In genomic region chr17:28449861-28450260, GRCh38 we compare ENCODE assay signal across 33 cellular contexts. TPM values are rescaled to one million over a fixed set of nuclear protein-coding genes. Genes with fewer than 3 reads are reported as not detected.
"Had no signal": no experiment of that assay in that cellular context is flagged by ENCODE, and none has a peak within 500 bp of the region (broad histone marks: within the 10 kb centered on the region; RNA-seq: fewer than 3 reads in every experiment).

No MANE protein-coding gene starts in this region.

- DNase-seq: naive thymus-derived CD4-positive, alpha-beta T cell; natural killer cell; occipital lobe; ovary; posterior cingulate gyrus; psoas muscle; right cardiac atrium; spleen; stimulated activated CD4-positive, alpha-beta T cell treated with anti-CD3 and anti-CD28 coated beads, Interleukin-12 subunit alpha, Interleukin-12 subunit beta, amount 100 ng/mL, for 4 hours; stimulated activated CD4-positive, alpha-beta T cell treated with anti-CD3 and anti-CD28 coated beads, Interleukin-1b, Interleukin-23, amount 100 ng/mL, for 48 hours; stimulated activated CD4-positive, alpha-beta T cell treated with anti-CD3 and anti-CD28 coated beads, Interleukin-4, amount 100 ng/mL, for 1 hour; stimulated activated CD4-positive, alpha-beta T cell treated with anti-CD3 and anti-CD28 coated beads, Interleukin-4, amount 100 ng/mL, for 4 hours; stimulated activated CD8-positive, alpha-beta memory T cell treated with anti-CD3 and anti-CD28 coated beads, Interleukin-4, amount 100 ng/mL, for 48 hours; stimulated activated naive CD4-positive, alpha-beta T cell; stimulated activated naive CD8-positive, alpha-beta T cell treated with anti-CD3 and anti-CD28 coated beads, Interleukin-15, amount 100 ng/mL, for 72 hours; stimulated activated naive CD8-positive, alpha-beta T cell treated with anti-CD3 and anti-CD28 coated beads, Interleukin-15, Interleukin-2, amounts not matched to agents 100 U/mL and 50 U/mL, for 24 hours; substantia nigra; testis; tibial artery; transverse colon; upper lobe of right lung; uterus had no signal

- H3K9ac ChIP-seq: neural progenitor cell, parathyroid adenoma had no signal

- H3K4me2 ChIP-seq: neural progenitor cell, smooth muscle cell had no signal

- H3K36me3 ChIP-seq: neural progenitor cell, ovary, spleen, suprapubic skin, tibial artery, transverse colon, upper lobe of right lung, uterus had no signal

- ATAC-seq: naive thymus-derived CD4-positive, alpha-beta T cell; natural killer cell; psoas muscle; right cardiac atrium; sciatic nerve; stimulated activated memory B cell treated with anti-CD40 and anti-IgM and Interleukin-4, amounts not matched to agents 10 μg/mL and 1 μg/mL and 100 μg/mL, for 72 hours; stimulated activated naive CD8-positive, alpha-beta T cell treated with anti-CD3 and anti-CD28 coated beads, Interleukin-15, amount 100 ng/mL, for 72 hours; stimulated activated naive CD8-positive, alpha-beta T cell treated with anti-CD3 and anti-CD28 coated beads, Interleukin-15, Interleukin-2, amounts not matched to agents 100 U/mL and 50 U/mL, for 24 hours; upper lobe of right lung had no signal

- H3K27me3 ChIP-seq: neural progenitor cell, ovary, suprapubic skin, testis, transverse colon, upper lobe of right lung, uterus had no signal

- H3K27ac ChIP-seq: neural progenitor cell, ovary, parathyroid adenoma, psoas muscle, skin epidermis, spleen, suprapubic skin, testis, tibial artery, transverse colon, upper lobe of right lung, uterus had no signal

- H3K9me3 ChIP-seq: ovary, psoas muscle, spleen, suprapubic skin, testis, tibial artery, transverse colon, upper lobe of right lung, uterus had no signal

- H3K4me3 ChIP-seq: neural progenitor cell, ovary, psoas muscle, skin epidermis, smooth muscle cell, spleen, suprapubic skin, testis, tibial artery, transverse colon, upper lobe of right lung, uterus had no signal

- H2AFZ ChIP-seq: neural progenitor cell, parathyroid adenoma had no signal

- H3K4me1 ChIP-seq: neural progenitor cell, parathyroid adenoma, psoas muscle, spleen, suprapubic skin, testis, tibial artery, transverse colon, upper lobe of right lung, uterus had no signal

RNA-seq across cellular contexts. Expression of gene SLC13A2, which starts 23.6 kb away (rescaled TPM):
- total RNA-seq: naive thymus-derived CD4-positive, alpha-beta T cell; natural killer cell; occipital lobe; osteoblast; psoas muscle; renal cortical epithelial cell; right cardiac atrium; sciatic nerve; smooth muscle cell; spleen; urinary bladder; uterus had no signal
- polyA plus RNA-seq: naive thymus-derived CD4-positive, alpha-beta T cell; neural cell; ovary; right cardiac atrium; smooth muscle cell had no signal

RNA-seq across cellular contexts. Expression of gene FOXN1, which starts 56.3 kb away (rescaled TPM):
- total RNA-seq: naive thymus-derived CD4-positive, alpha-beta T cell; natural killer cell; occipital lobe; osteoblast; ovary; psoas muscle; renal cortical epithelial cell; right cardiac atrium; sciatic nerve; spleen; uterus had no signal
- polyA plus RNA-seq: naive thymus-derived CD4-positive, alpha-beta T cell; neural cell; ovary; psoas muscle; right cardiac atrium; smooth muscle cell; spleen had no signal
